Comparison of ENCODE assay signal across 20 cellular contexts in genomic region chr4:41795796-41796195, GRCh38. TPM values are rescaled to one million over a fixed set of nuclear protein-coding genes. Genes with fewer than 3 reads are reported as not detected.
"Had no signal": no experiment of that assay in that cellular context is flagged by ENCODE, and none has a peak within 500 bp of the region (broad histone marks: within the 10 kb centered on the region; RNA-seq: fewer than 3 reads in every experiment).

No MANE protein-coding gene starts in this region.

- H3K9me3 ChIP-seq: lower lobe of right lung, thoracic aorta, upper lobe of right lung had no signal

- H3K36me3 ChIP-seq: cardiac muscle cell, lower lobe of right lung, thoracic aorta, upper lobe of right lung had no signal

- H3K36me3 Mint-ChIP-seq: activated naive CD8-positive, alpha-beta T cell; stimulated activated naive B cell treated with anti-CD40 and anti-IgM and Interleukin-4, amounts not matched to agents 10 μg/mL and 1 μg/mL and 100 μg/mL, for 72 hours had no signal

- H3K27ac ChIP-seq: cardiac muscle cell, epithelial cell of prostate, lower lobe of right lung, thoracic aorta, upper lobe of right lung had no signal

- H3K4me1 ChIP-seq: lower lobe of right lung, upper lobe of right lung had no signal

- H3K4me3 ChIP-seq: cardiac muscle cell, lower lobe of right lung, thoracic aorta, upper lobe of right lung had no signal

- ATAC-seq: effector memory CD8-positive, alpha-beta T cell; lower lobe of right lung; stimulated activated naive B cell treated with anti-CD40 and anti-IgM and Interleukin-4, amounts not matched to agents 10 μg/mL and 1 μg/mL and 100 μg/mL, for 72 hours; upper lobe of right lung had no signal

- DNase-seq: activated CD4-positive, alpha-beta T cell treated with anti-CD3 and anti-CD28 coated beads, Interleukin-2, amount 50 U/mL, for 4 hours; activated gamma-delta T cell treated with Interleukin-2 at 50 U/mL for 16 hours; activated T-cell treated with anti-CD3 and anti-CD28 coated beads for 4 hours; amniotic stem cell; dermis blood vessel endothelial cell; effector memory CD8-positive, alpha-beta T cell; foreskin fibroblast; hippocampal formation; lower lobe of right lung; stimulated activated naive B cell treated with anti-CD40 and anti-IgM and Interleukin-4, amounts not matched to agents 10 μg/mL and 1 μg/mL and 100 μg/mL, for 72 hours; upper lobe of right lung had no signal

- FAIRE-seq: keratinocyte had no signal

- H3K4me1 Mint-ChIP-seq: stimulated activated naive B cell treated with anti-CD40 and anti-IgM and Interleukin-4, amounts not matched to agents 10 μg/mL and 1 μg/mL and 100 μg/mL, for 72 hours had no signal

- H3K4me3 Mint-ChIP-seq: activated naive CD8-positive, alpha-beta T cell; activated T-helper 1 cell treated with anti-CD3 and anti-CD28 coated beads, Interleukin-12 subunit alpha, Interleukin-12 subunit beta, Interleukin-2, Interleukin-4 antibody, amounts not matched to agents 30 ng/mL and 10 ng/mL and 1 ng/mL, durations not matched to agents 14 hours and 24 hours and 36 hours; effector memory CD8-positive, alpha-beta T cell; nephron progenitor cell; stimulated activated naive B cell treated with anti-CD40 and anti-IgM and Interleukin-4, amounts not matched to agents 10 μg/mL and 1 μg/mL and 100 μg/mL, for 72 hours had no signal

- H3K27ac Mint-ChIP-seq: activated naive CD8-positive, alpha-beta T cell; activated T-helper 1 cell treated with anti-CD3 and anti-CD28 coated beads, Interleukin-12 subunit alpha, Interleukin-12 subunit beta, Interleukin-2, Interleukin-4 antibody, amounts not matched to agents 30 ng/mL and 10 ng/mL and 1 ng/mL, durations not matched to agents 14 hours and 24 hours and 36 hours; effector memory CD8-positive, alpha-beta T cell; nephron progenitor cell; stimulated activated naive B cell treated with anti-CD40 and anti-IgM and Interleukin-4, amounts not matched to agents 10 μg/mL and 1 μg/mL and 100 μg/mL, for 72 hours had no signal

- H3K9me3 Mint-ChIP-seq: activated T-helper 1 cell treated with anti-CD3 and anti-CD28 coated beads, Interleukin-12 subunit alpha, Interleukin-12 subunit beta, Interleukin-2, Interleukin-4 antibody, amounts not matched to agents 30 ng/mL and 10 ng/mL and 1 ng/mL, durations not matched to agents 14 hours and 24 hours and 36 hours; effector memory CD8-positive, alpha-beta T cell; nephron progenitor cell; stimulated activated naive B cell treated with anti-CD40 and anti-IgM and Interleukin-4, amounts not matched to agents 10 μg/mL and 1 μg/mL and 100 μg/mL, for 72 hours had no signal

RNA-seq across cellular contexts. Expression of gene PHOX2B, which starts 47.3 kb away (rescaled TPM):
- total RNA-seq: activated T-helper 1 cell treated with anti-CD3 and anti-CD28 coated beads, Interleukin-12 subunit alpha, Interleukin-12 subunit beta, Interleukin-2, Interleukin-4 antibody, amounts not matched to agents 30 ng/mL and 10 ng/mL and 1 ng/mL, durations not matched to agents 14 hours and 24 hours and 36 hours; cardiac muscle cell; dermis blood vessel endothelial cell; lower lobe of right lung; omental fat pad; posterior vena cava; thoracic aorta; upper lobe of right lung had no signal
